In genomic region chr4:102832667-102833066, GRCh38 we compare ENCODE assay signal across 28 cellular contexts.
"Had no signal": no experiment of that assay in that cellular context is flagged by ENCODE, and none has a peak within 500 bp of the region (broad histone marks: within the 10 kb centered on the region; RNA-seq: fewer than 3 reads in every experiment).

No MANE protein-coding gene starts in this region.

- H3K27ac ChIP-seq: lower lobe of right lung, pancreas, prostate gland, sigmoid colon, spleen, suprapubic skin, thoracic aorta, tibial artery, uterus had no signal

- H3K27me3 ChIP-seq: pancreas, sigmoid colon, spleen, suprapubic skin, tibial artery, uterus had no signal

- H3K4me3 Mint-ChIP-seq: naive thymus-derived CD8-positive, alpha-beta T cell; neural crest cell; stimulated activated effector memory CD8-positive, alpha-beta T cell treated with anti-CD3 and anti-CD28 coated beads, Interleukin-12 subunit alpha, Interleukin-12 subunit beta, amount 100 ng/mL, for 72 hours; stimulated activated naive CD8-positive, alpha-beta T cell treated with anti-CD3 and anti-CD28 coated beads, Interleukin-15, Interleukin-2, amounts not matched to agents 100 ng/mL and 50 ng/mL, for 24 hours; type B pancreatic cell had no signal

- H3K9me3 ChIP-seq: lower lobe of right lung, pancreas, prostate gland, sigmoid colon, spleen, suprapubic skin, thoracic aorta, tibial artery, uterus had no signal

- H3K27ac Mint-ChIP-seq: type B pancreatic cell had no signal

- H3K36me3 Mint-ChIP-seq: naive thymus-derived CD8-positive, alpha-beta T cell; stimulated activated effector memory CD8-positive, alpha-beta T cell treated with anti-CD3 and anti-CD28 coated beads, Interleukin-12 subunit alpha, Interleukin-12 subunit beta, amount 100 ng/mL, for 72 hours; type B pancreatic cell had no signal

- H3K36me3 ChIP-seq: lower lobe of right lung, pancreas, prostate gland, sigmoid colon, spleen, suprapubic skin, thoracic aorta, tibial artery, uterus had no signal

- H3K4me1 ChIP-seq: prostate gland had no signal

- ATAC-seq: left cardiac atrium; left lobe of liver; lower lobe of right lung; naive thymus-derived CD8-positive, alpha-beta T cell; pancreas; right cardiac atrium; stimulated activated effector memory CD8-positive, alpha-beta T cell treated with anti-CD3 and anti-CD28 coated beads, Interleukin-12 subunit alpha, Interleukin-12 subunit beta, amount 100 ng/mL, for 72 hours had no signal

- FAIRE-seq: keratinocyte, pancreas, small intestine had no signal

- DNase-seq: hippocampal formation; kidney glomerular epithelial cell; left cardiac atrium; lower lobe of right lung; mammary epithelial cell; mesenchymal stem cell; naive thymus-derived CD8-positive, alpha-beta T cell; nucleus accumbens; pancreas; posterior cingulate gyrus; retina; right cardiac atrium; sigmoid colon; small intestine; spleen; stimulated activated CD4-positive, alpha-beta T cell treated with anti-CD3 and anti-CD28 coated beads, Interleukin-4, amount 100 ng/mL, for 24 hours; stimulated activated naive CD4-positive, alpha-beta T cell; tibial artery; uterus had no signal

- H3K27me3 Mint-ChIP-seq: stimulated activated naive CD8-positive, alpha-beta T cell treated with anti-CD3 and anti-CD28 coated beads, Interleukin-15, Interleukin-2, amounts not matched to agents 100 ng/mL and 50 ng/mL, for 24 hours; type B pancreatic cell had no signal

- H3K4me3 ChIP-seq: lower lobe of right lung, pancreas, prostate gland, sigmoid colon, spleen, suprapubic skin, thoracic aorta, tibial artery, uterus had no signal
